ENCODE assay signal across 13 cellular contexts in genomic region chr18:63253018-63253417, GRCh38.
DNase-seq lines count a peak whose midpoint lies in the region; ATAC-seq and TF ChIP-seq lines count a peak whose summit lies in the region.
"Had no signal": no experiment of that assay in that cellular context is flagged by ENCODE, and none has a peak within 500 bp of the region (broad histone marks: within the 10 kb centered on the region; RNA-seq: fewer than 3 reads in every experiment).

No MANE protein-coding gene starts in this region.

- H3K36me3 ChIP-seq in transverse colon (no peaks in the 10 kb centered on the region), SJCRH30 (no peaks in the 10 kb centered on the region), testis (ENCODE audit: low read depth, missing control alignments) (no peaks in the 10 kb centered on the region)
- H3K36me3 ChIP-seq: cardiac muscle cell had no signal

- H3K4me1 Mint-ChIP-seq in activated T-cell treated with anti-CD3 and anti-CD28 coated beads, Interleukin-2, amount 50 U/mL, for 24 hours (ENCODE audit: low read depth) = peaks cover 77% of the 10 kb centered on the region
- peaks cover 36 to 52% of the 10 kb centered on the region in 2 donors for H3K4me1 Mint-ChIP-seq in effector memory CD8-positive, alpha-beta T cell (ENCODE audit: low read depth in 2 of 2)

- TF ChIP-seq POLR2A in transverse colon (IDR thresholded peaks at IDR 0.05) (no peak), testis (IDR thresholded peaks at IDR 0.05) (no peak)

- 33 to 37% methylated on average over 6 of the region's 6 CpGs for WGBS in transverse colon (ENCODE audit: low coverage in 1 of 2), 2 donors
- 86 to 90% methylated on average over 6 of the region's 6 CpGs for WGBS in testis, 2 donors

- DNase-seq in activated T-cell treated with anti-CD3 and anti-CD28 coated beads, Interleukin-2, amount 50 U/mL, for 24 hours = no peak
- DNase-seq in activated T-cell treated with anti-CD3 and anti-CD28 coated beads, Interleukin-2, amount 50 U/mL, for 48 hours = no peak
- DNase-seq in effector memory CD8-positive, alpha-beta T cell = no peak
- DNase-seq in omental fat pad (ENCODE audit: low spot score) (no peak), transverse colon (no peak), Right ventricle myocardium superior (no peak), SJCRH30 (no peak), testis (no peak)
- DNase-seq: activated CD4-positive, alpha-beta T cell treated with anti-CD3 and anti-CD28 coated beads for 48 hours; activated naive CD4-positive, alpha-beta T cell; DMS79 treated with DMSO at 0.1 percent for 48 hours had no signal

- no peak for TF ChIP-seq EP300 in transverse colon (IDR thresholded peaks at IDR 0.05; ENCODE audit: low read depth)

- ATAC-seq in effector memory CD8-positive, alpha-beta T cell (replicated peaks) = no peak
- ATAC-seq in omental fat pad (ENCODE audit: low FRiP score) = peak; percentile 37
- ATAC-seq in Right ventricle myocardium superior (ENCODE audit: poor library complexity) = no peak

- intact Hi-C loops in transverse colon (cut with DNase I; ENCODE audit: low total_unique reads) = no loop called here
- intact Hi-C loops in Right ventricle myocardium superior (cut with DNase I) = no loop called here
- intact Hi-C loops in testis (cut with DNase I; ENCODE audit: low total_unique reads) = no loop called here

- no peak overlapping the region for H3K4me3 Mint-ChIP-seq in activated T-cell treated with anti-CD3 and anti-CD28 coated beads, Interleukin-2, amount 50 U/mL, for 24 hours
- H3K4me3 Mint-ChIP-seq in effector memory CD8-positive, alpha-beta T cell = peak overlapping the region in 1 of 2 donors; percentile 13

- no peaks in the 10 kb centered on the region for H3K27me3 Mint-ChIP-seq in activated T-cell treated with anti-CD3 and anti-CD28 coated beads, Interleukin-2, amount 50 U/mL, for 24 hours
- H3K27me3 Mint-ChIP-seq in effector memory CD8-positive, alpha-beta T cell = no peaks in the 10 kb centered on the region

- H3K4me3 ChIP-seq in transverse colon (no peak overlapping the region), SJCRH30 (no peak overlapping the region), testis (no peak overlapping the region)
- H3K4me3 ChIP-seq: cardiac muscle cell, skin epidermis had no signal

- H3K27ac ChIP-seq in transverse colon = peak overlapping the region; percentile 58 to 75 (median 70)
- H3K27ac ChIP-seq in SJCRH30 = no peak overlapping the region
- no peak overlapping the region for H3K27ac ChIP-seq in testis
- H3K27ac ChIP-seq: cardiac muscle cell had no signal

- peaks cover 83% of the 10 kb centered on the region for H3K36me3 Mint-ChIP-seq in activated T-cell treated with anti-CD3 and anti-CD28 coated beads, Interleukin-2, amount 50 U/mL, for 24 hours (ENCODE audit: low read depth)
- peaks cover 2% of the 10 kb centered on the region for H3K36me3 Mint-ChIP-seq in effector memory CD8-positive, alpha-beta T cell (ENCODE audit: insufficient read depth)

- H3K4me1 ChIP-seq in transverse colon (peaks cover 5 to 36% (median 25%) of the 10 kb centered on the region in 4 donors), SJCRH30 (no peaks in the 10 kb centered on the region), testis (peaks cover 8% of the 10 kb centered on the region)

- in situ Hi-C loops in transverse colon (cut with MboI; ENCODE audit: low pct_ligation_motif_present in 1 of 4, low pct_unique_long_range_greater_than_20kb in 1 of 4, low sequenced_read_pairs in 3 of 4) = no loop called here

- H3K27ac Mint-ChIP-seq in activated T-cell treated with anti-CD3 and anti-CD28 coated beads, Interleukin-2, amount 50 U/mL, for 24 hours = peak overlapping the region; percentile 40
- peak overlapping the region; percentile 6 to 55 for H3K27ac Mint-ChIP-seq in effector memory CD8-positive, alpha-beta T cell

- H3K9me3 ChIP-seq in transverse colon (no peaks in the 10 kb centered on the region), SJCRH30 (replicated peaks) (no peaks in the 10 kb centered on the region), testis (no peaks in the 10 kb centered on the region)

- no peaks in the 10 kb centered on the region for H3K27me3 ChIP-seq in transverse colon
- H3K27me3 ChIP-seq in SJCRH30 = no peaks in the 10 kb centered on the region
- no peaks in the 10 kb centered on the region for H3K27me3 ChIP-seq in testis
- H3K27me3 ChIP-seq: cardiac muscle cell had no signal

- TF ChIP-seq CTCF in omental fat pad (IDR thresholded peaks at IDR 0.05) (no peak), transverse colon (IDR thresholded peaks at IDR 0.05) (no peak), testis (IDR thresholded peaks at IDR 0.05) (no peak)

- peaks cover 11% of the 10 kb centered on the region for H3K9me3 Mint-ChIP-seq in activated T-cell treated with anti-CD3 and anti-CD28 coated beads, Interleukin-2, amount 50 U/mL, for 24 hours
- no peaks in the 10 kb centered on the region for H3K9me3 Mint-ChIP-seq in effector memory CD8-positive, alpha-beta T cell

Comparison
In these comparisons a context has a peak if more than half of its experiments do, and no peak if none do; other contexts are left out.
1. H3K27ac ChIP-seq: peak in transverse colon (4 of 4); none in SJCRH30 (single experiment) and testis (0 of 2).